ENCODE assay signal across 20 cellular contexts in genomic region chr18:9574473-9575115, GRCh38.
"Had no signal": no experiment of that assay in that cellular context is flagged by ENCODE, and none has a peak within 500 bp of the region (broad histone marks: within the 10 kb centered on the region; RNA-seq: fewer than 3 reads in every experiment).

No MANE protein-coding gene starts in this region.

- H3K9me3 Mint-ChIP-seq: activated B cell treated with CpG ODN at 0.5 μM for 24 hours; activated CD4-positive, alpha-beta T cell treated with anti-CD3 and anti-CD28 coated beads, Interleukin-2, amount 10 ng/mL, durations not matched to agents 24 days and 14 days; activated naive CD4-positive, alpha-beta T cell treated with anti-CD3 and anti-CD28 coated beads, Interleukin-2, amount 10 ng/mL, durations not matched to agents 7 days and 5 days; activated naive CD8-positive, alpha-beta T cell treated with anti-CD3 and anti-CD28 coated beads, Interleukin-2, amount 50 U/mL, for 24 hours; brain; memory B cell; naive thymus-derived CD4-positive, alpha-beta T cell; stimulated activated memory B cell treated with anti-CD40 and anti-IgM and Interleukin-4, amounts not matched to agents 10 μg/mL and 1 μg/mL and 100 μg/mL, for 72 hours; T-helper 2 cell treated with Interferon-gamma antibody and Interleukin-4, amounts not matched to agents 5 μg/mL and 100 μg/mL, for 36 hours; type B pancreatic cell had no signal

- H3K36me3 ChIP-seq: ovary had no signal

- H3K4me3 ChIP-seq: ovary, sigmoid colon, testis had no signal

- H3K9me3 ChIP-seq: ovary, sigmoid colon, testis had no signal

- H3K27me3 Mint-ChIP-seq: activated B cell treated with CpG ODN at 0.5 μM for 24 hours; activated CD4-positive, alpha-beta T cell treated with anti-CD3 and anti-CD28 coated beads, Interleukin-2, amount 10 ng/mL, durations not matched to agents 24 days and 14 days; activated naive CD4-positive, alpha-beta T cell treated with anti-CD3 and anti-CD28 coated beads, Interleukin-2, amount 10 ng/mL, durations not matched to agents 7 days and 5 days; activated naive CD8-positive, alpha-beta T cell treated with anti-CD3 and anti-CD28 coated beads, Interleukin-2, amount 50 U/mL, for 24 hours; brain; memory B cell; naive thymus-derived CD4-positive, alpha-beta T cell; stimulated activated memory B cell treated with anti-CD40 and anti-IgM and Interleukin-4, amounts not matched to agents 10 μg/mL and 1 μg/mL and 100 μg/mL, for 72 hours; type B pancreatic cell had no signal

- H3K4me1 ChIP-seq: testis had no signal

- H3K4me1 Mint-ChIP-seq: activated B cell treated with CpG ODN at 0.5 μM for 24 hours; activated CD4-positive, alpha-beta T cell treated with anti-CD3 and anti-CD28 coated beads, Interleukin-2, amount 10 ng/mL, durations not matched to agents 24 days and 14 days; activated naive CD4-positive, alpha-beta T cell treated with anti-CD3 and anti-CD28 coated beads, Interleukin-2, amount 10 ng/mL, durations not matched to agents 7 days and 5 days; activated naive CD8-positive, alpha-beta T cell treated with anti-CD3 and anti-CD28 coated beads, Interleukin-2, amount 50 U/mL, for 24 hours; memory B cell; naive thymus-derived CD4-positive, alpha-beta T cell; stimulated activated memory B cell treated with anti-CD40 and anti-IgM and Interleukin-4, amounts not matched to agents 10 μg/mL and 1 μg/mL and 100 μg/mL, for 72 hours had no signal

- ATAC-seq: activated CD8-positive, alpha-beta T cell treated with anti-CD3 and anti-CD28 coated beads, Interleukin-2, amount 10 ng/mL, durations not matched to agents 7 days and 5 days; activated naive CD8-positive, alpha-beta T cell treated with anti-CD3 and anti-CD28 coated beads, Interleukin-2, amount 50 U/mL, for 24 hours; stimulated activated memory B cell treated with anti-CD40 and anti-IgM and Interleukin-4, amounts not matched to agents 10 μg/mL and 1 μg/mL and 100 μg/mL, for 72 hours had no signal

- H3K27me3 ChIP-seq: dorsolateral prefrontal cortex, ovary, sigmoid colon, testis had no signal

- H3K27ac ChIP-seq: ovary, testis had no signal

- DNase-seq: activated B cell treated with CpG ODN at 0.5 μM for 24 hours; activated CD8-positive, alpha-beta memory T cell treated with anti-CD3 and anti-CD28 coated beads, Interleukin-2, amount 50 U/mL, for 4 hours; activated CD8-positive, alpha-beta T cell treated with anti-CD3 and anti-CD28 coated beads, Interleukin-2, amount 10 ng/mL, durations not matched to agents 7 days and 5 days; activated effector memory CD4-positive, alpha-beta T cell treated with Interleukin-2 at 50 U/mL for 16 hours; central memory CD4-positive, alpha-beta T cell; foreskin melanocyte; naive thymus-derived CD4-positive, alpha-beta T cell; sigmoid colon; stimulated activated CD4-positive, alpha-beta T cell treated with anti-CD3 and anti-CD28 coated beads, Interleukin-4, amount 100 ng/mL, for 4 hours; testis had no signal

- H3K27ac Mint-ChIP-seq: activated B cell treated with CpG ODN at 0.5 μM for 24 hours; activated CD4-positive, alpha-beta T cell treated with anti-CD3 and anti-CD28 coated beads, Interleukin-2, amount 10 ng/mL, durations not matched to agents 24 days and 14 days; activated CD8-positive, alpha-beta T cell treated with anti-CD3 and anti-CD28 coated beads, Interleukin-2, amount 10 ng/mL, durations not matched to agents 7 days and 5 days; activated naive CD4-positive, alpha-beta T cell treated with anti-CD3 and anti-CD28 coated beads, Interleukin-2, amount 10 ng/mL, durations not matched to agents 7 days and 5 days; activated naive CD8-positive, alpha-beta T cell treated with anti-CD3 and anti-CD28 coated beads, Interleukin-2, amount 50 U/mL, for 24 hours; memory B cell; stimulated activated memory B cell treated with anti-CD40 and anti-IgM and Interleukin-4, amounts not matched to agents 10 μg/mL and 1 μg/mL and 100 μg/mL, for 72 hours; T-helper 2 cell treated with Interferon-gamma antibody and Interleukin-4, amounts not matched to agents 5 μg/mL and 100 μg/mL, for 36 hours had no signal

- H3K4me3 Mint-ChIP-seq: activated B cell treated with CpG ODN at 0.5 μM for 24 hours; activated CD4-positive, alpha-beta T cell treated with anti-CD3 and anti-CD28 coated beads, Interleukin-2, amount 10 ng/mL, durations not matched to agents 24 days and 14 days; activated CD8-positive, alpha-beta T cell treated with anti-CD3 and anti-CD28 coated beads, Interleukin-2, amount 10 ng/mL, durations not matched to agents 7 days and 5 days; activated naive CD4-positive, alpha-beta T cell treated with anti-CD3 and anti-CD28 coated beads, Interleukin-2, amount 10 ng/mL, durations not matched to agents 7 days and 5 days; activated naive CD8-positive, alpha-beta T cell treated with anti-CD3 and anti-CD28 coated beads, Interleukin-2, amount 50 U/mL, for 24 hours; brain; memory B cell; naive thymus-derived CD4-positive, alpha-beta T cell; stimulated activated memory B cell treated with anti-CD40 and anti-IgM and Interleukin-4, amounts not matched to agents 10 μg/mL and 1 μg/mL and 100 μg/mL, for 72 hours; T-helper 2 cell treated with Interferon-gamma antibody and Interleukin-4, amounts not matched to agents 5 μg/mL and 100 μg/mL, for 36 hours; type B pancreatic cell had no signal
